ENCODE assay signal across 11 cellular contexts in the genomic region with DNA sequence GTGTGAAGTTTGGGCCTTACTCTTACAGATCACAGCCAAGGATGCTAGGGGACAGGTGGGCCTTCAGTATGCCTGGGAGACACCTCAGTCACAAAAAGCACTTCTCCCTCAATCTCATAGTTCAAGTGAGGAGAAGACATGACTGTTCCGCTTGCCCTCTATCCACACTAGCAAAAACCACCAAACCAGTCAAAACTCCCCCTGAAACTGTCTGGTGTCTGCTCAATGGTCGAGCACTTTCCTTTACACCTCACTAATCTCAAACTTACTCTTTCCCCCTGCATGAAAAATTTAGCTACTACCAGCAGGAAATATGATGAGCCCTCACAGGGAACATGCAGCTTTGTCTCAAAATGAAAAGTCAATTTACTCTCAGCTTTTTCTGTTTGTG.
DNase-seq lines count a peak whose midpoint lies in the region; ATAC-seq, FAIRE-seq and TF ChIP-seq lines count a peak whose summit lies in the region.
"Had no signal": no experiment of that assay in that cellular context is flagged by ENCODE, and none has a peak within 500 bp of the region (broad histone marks: within the 10 kb centered on the region; RNA-seq: fewer than 3 reads in every experiment).

No MANE protein-coding gene starts in this region.

- no peak for TF ChIP-seq CTCF in HepG2 (CRISPR knock-in tag; IDR thresholded peaks at IDR 0.05)

- peaks cover 21% of the 10 kb centered on the region for H3K4me1 Mint-ChIP-seq in activated naive CD8-positive, alpha-beta T cell treated with anti-CD3 and anti-CD28 coated beads, Interleukin-2, amount 10 ng/mL, durations not matched to agents 7 days and 5 days

- TF ChIP-seq RAD21 in HepG2 (CRISPR knock-in tag; IDR thresholded peaks at IDR 0.05): no peak

- TF ChIP-seq EP300 in HepG2 (IDR thresholded peaks at IDR 0.05; ENCODE audit: low read depth in 2 of 2, low read length in 2 of 2) (no peak), HepG2 (CRISPR knock-in tag; IDR thresholded peaks at IDR 0.05; ENCODE audit: borderline replicate concordance) (no peak)

- H3K4me1 ChIP-seq in HepG2 (ENCODE audit: insufficient read depth, low read length): no peaks in the 10 kb centered on the region
- H3K4me1 ChIP-seq: breast epithelium had no signal

- no peaks in the 10 kb centered on the region for H3K36me3 ChIP-seq in HepG2 (replicated peaks in 1 of 2; ENCODE audit: control insufficient read depth in 1 of 2, insufficient read depth in 2 of 2, low read length in 2 of 2)
- H3K36me3 ChIP-seq: breast epithelium, ovary had no signal

- H3K27ac ChIP-seq in HepG2 (ENCODE audit: extremely low read length, insufficient read depth, low read length): no peak overlapping the region
- H3K27ac ChIP-seq: breast epithelium, ovary had no signal

- H3K4me2 ChIP-seq in HepG2 (ENCODE audit: low read depth, low read length): no peak overlapping the region

- FAIRE-seq in HepG2 (lab: Jason Lieb, UNC): no peak

- H3K79me2 ChIP-seq in HepG2 (ENCODE audit: insufficient read depth, low read length): no peaks in the 10 kb centered on the region

- no peak overlapping the region for H3K4me3 ChIP-seq in HepG2 (replicated peaks in 1 of 3; ENCODE audit: insufficient read depth in 1 of 3, low read depth in 2 of 3, low read length in 3 of 3)
- H3K4me3 ChIP-seq: breast epithelium, ovary had no signal

- no TSS peak for BruUV-seq in HepG2 (replicated peaks; lab: Mats Ljungman, UMichigan)

- WGBS in HepG2 (ENCODE audit: low lambda C conversion rate): 19% methylated on average over 2 of the region's 2 CpGs

- peak overlapping the region; percentile 1 for H3K4me3 Mint-ChIP-seq in activated naive CD8-positive, alpha-beta T cell treated with anti-CD3 and anti-CD28 coated beads, Interleukin-2, amount 10 ng/mL, durations not matched to agents 7 days and 5 days

- CTCF ChIA-PET in HepG2 (lab: Yijun Ruan, JAX; ENCODE audit: low intra/inter-chr PET ratio, low total read pairs): no interaction called here

- no peaks in the 10 kb centered on the region for H3K27me3 ChIP-seq in HepG2 (ENCODE audit: control insufficient read depth in 1 of 2, insufficient read depth in 2 of 2, low read length in 2 of 2)
- H3K27me3 ChIP-seq: breast epithelium, ovary had no signal

- intact Hi-C loops in posterior cingulate gyrus (cut with DNase I) (no loop called here), HepG2 (cut with micrococcal nuclease; ENCODE audit: unreplicated experiment) (no loop called here)

- no peak for TF ChIP-seq POLR2A in GM18505 (IDR thresholded peaks at IDR 0.05; ENCODE audit: borderline replicate concordance, extremely low read depth, insufficient read depth, insufficient read length)
- TF ChIP-seq POLR2A in HepG2 (IDR thresholded peaks at IDR 0.05; ENCODE audit: insufficient read depth in 1 of 2, low read depth in 2 of 2, low read length in 2 of 2): no peak

- POLR2A ChIA-PET in activated naive CD8-positive, alpha-beta T cell treated with anti-CD3 and anti-CD28 coated beads, Interleukin-2, amount 10 ng/mL, durations not matched to agents 7 days and 5 days (lab: Charles Lee): no interaction called here
- POLR2A ChIA-PET in HepG2 (lab: Yijun Ruan, JAX): no interaction called here

- no peaks in the 10 kb centered on the region for H3K9me3 ChIP-seq in HepG2 (ENCODE audit: low read length)
- H3K9me3 ChIP-seq: breast epithelium, ovary had no signal

- no peaks in the 10 kb centered on the region for H4K20me1 ChIP-seq in HepG2 (ENCODE audit: insufficient read depth, low read length)

- H3K9ac ChIP-seq in HepG2 (ENCODE audit: insufficient read depth, low read depth, low read length): no peak overlapping the region

- peaks cover 26% of the 10 kb centered on the region for H3K27me3 Mint-ChIP-seq in activated naive CD8-positive, alpha-beta T cell treated with anti-CD3 and anti-CD28 coated beads, Interleukin-2, amount 10 ng/mL, durations not matched to agents 7 days and 5 days

- peak; percentile 95 for ATAC-seq in GM18505 (IDR thresholded peaks at IDR 0.05; ENCODE audit: unreplicated experiment)
- ATAC-seq in GM19452 (IDR thresholded peaks at IDR 0.05; ENCODE audit: unreplicated experiment): peak; percentile 91
- ATAC-seq in HG03103 (IDR thresholded peaks at IDR 0.05; ENCODE audit: low read depth, unreplicated experiment): peak; percentile 80
- peak; percentile 68 for ATAC-seq in activated naive CD8-positive, alpha-beta T cell treated with anti-CD3 and anti-CD28 coated beads, Interleukin-2, amount 10 ng/mL, durations not matched to agents 7 days and 5 days (ENCODE audit: low read depth)
- no peak for ATAC-seq in HepG2

- peaks cover 1% of the 10 kb centered on the region for H3K36me3 Mint-ChIP-seq in activated naive CD8-positive, alpha-beta T cell treated with anti-CD3 and anti-CD28 coated beads, Interleukin-2, amount 10 ng/mL, durations not matched to agents 7 days and 5 days

- no peak overlapping the region for H2AFZ ChIP-seq in HepG2 (ENCODE audit: low read length)

- DNase-seq in activated naive CD8-positive, alpha-beta T cell treated with anti-CD3 and anti-CD28 coated beads, Interleukin-2, amount 10 ng/mL, durations not matched to agents 7 days and 5 days: no peak
- DNase-seq in posterior cingulate gyrus: no peak
- no peak for DNase-seq in dedifferentiated amniotic fluid mesenchymal stem cell (ENCODE audit: extremely low spot score)
- no peak for DNase-seq in stimulated activated naive CD4-positive, alpha-beta T cell treated with Interleukin-2 at 50 U/mL for 16 hours (lab: John Stamatoyannopoulos, UW)
- DNase-seq in HepG2 (ENCODE audit: low spot score): no peak
- DNase-seq: NCI-H187 treated with DMSO at 0.1 percent for 48 hours, ovary had no signal

- peaks cover 4% of the 10 kb centered on the region for H3K9me3 Mint-ChIP-seq in activated naive CD8-positive, alpha-beta T cell treated with anti-CD3 and anti-CD28 coated beads, Interleukin-2, amount 10 ng/mL, durations not matched to agents 7 days and 5 days

- H3K27ac Mint-ChIP-seq in activated naive CD8-positive, alpha-beta T cell treated with anti-CD3 and anti-CD28 coated beads, Interleukin-2, amount 10 ng/mL, durations not matched to agents 7 days and 5 days: peak overlapping the region; percentile 15

- in situ Hi-C loops in HepG2 (cut with HindIII; ENCODE audit: extremely low pct_ligation_motif_present, low pct_unique_long_range_greater_than_20kb): no loop called here

TF ChIP-seq in HepG2, 621 proteins besides CTCF, POLR2A, EP300 and RAD21:
- no peak for TF ChIP-seq NR2F6 (IDR thresholded peaks at IDR 0.05)
- no peak for TF ChIP-seq NR2F6 (CRISPR knock-in tag; IDR thresholded peaks at IDR 0.05)
- no peak for TF ChIP-seq U2AF2 (IDR thresholded peaks at IDR 0.05; ENCODE audit: low read depth, low read length)
- no peak for TF ChIP-seq ZNF136 (CRISPR knock-in tag; IDR thresholded peaks at IDR 0.05; ENCODE audit: low read depth)
- TF ChIP-seq, protein P1, sequence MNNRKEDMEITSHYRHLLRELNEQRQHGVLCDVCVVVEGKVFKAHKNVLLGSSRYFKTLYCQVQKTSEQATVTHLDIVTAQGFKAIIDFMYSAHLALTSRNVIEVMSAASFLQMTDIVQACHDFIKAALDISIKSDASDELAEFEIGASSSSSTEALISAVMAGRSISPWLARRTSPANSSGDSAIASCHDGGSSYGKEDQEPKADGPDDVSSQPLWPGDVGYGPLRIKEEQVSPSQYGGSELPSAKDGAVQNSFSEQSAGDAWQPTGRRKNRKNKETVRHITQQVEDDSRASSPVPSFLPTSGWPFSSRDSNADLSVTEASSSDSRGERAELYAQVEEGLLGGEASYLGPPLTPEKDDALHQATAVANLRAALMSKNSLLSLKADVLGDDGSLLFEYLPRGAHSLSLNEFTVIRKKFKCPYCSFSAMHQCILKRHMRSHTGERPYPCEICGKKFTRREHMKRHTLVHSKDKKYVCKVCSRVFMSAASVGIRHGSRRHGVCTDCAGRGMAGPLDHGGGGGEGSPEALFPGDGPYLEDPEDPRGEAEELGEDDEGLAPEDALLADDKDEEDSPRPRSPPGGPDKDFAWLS (CRISPR knock-in tag; IDR thresholded peaks at IDR 0.05; ENCODE audit: borderline replicate concordance): no peak
- TF ChIP-seq, protein P2, sequence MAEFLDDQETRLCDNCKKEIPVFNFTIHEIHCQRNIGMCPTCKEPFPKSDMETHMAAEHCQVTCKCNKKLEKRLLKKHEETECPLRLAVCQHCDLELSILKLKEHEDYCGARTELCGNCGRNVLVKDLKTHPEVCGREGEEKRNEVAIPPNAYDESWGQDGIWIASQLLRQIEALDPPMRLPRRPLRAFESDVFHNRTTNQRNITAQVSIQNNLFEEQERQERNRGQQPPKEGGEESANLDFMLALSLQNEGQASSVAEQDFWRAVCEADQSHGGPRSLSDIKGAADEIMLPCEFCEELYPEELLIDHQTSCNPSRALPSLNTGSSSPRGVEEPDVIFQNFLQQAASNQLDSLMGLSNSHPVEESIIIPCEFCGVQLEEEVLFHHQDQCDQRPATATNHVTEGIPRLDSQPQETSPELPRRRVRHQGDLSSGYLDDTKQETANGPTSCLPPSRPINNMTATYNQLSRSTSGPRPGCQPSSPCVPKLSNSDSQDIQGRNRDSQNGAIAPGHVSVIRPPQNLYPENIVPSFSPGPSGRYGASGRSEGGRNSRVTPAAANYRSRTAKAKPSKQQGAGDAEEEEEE (CRISPR knock-in tag; IDR thresholded peaks at IDR 0.05; ENCODE audit: borderline replicate concordance): no peak
- no peak for TF ChIP-seq RELA (CRISPR knock-in tag; IDR thresholded peaks at IDR 0.05)
- TF ChIP-seq ZNF501 (CRISPR knock-in tag; IDR thresholded peaks at IDR 0.05): no peak
- TF ChIP-seq NFKBIZ (CRISPR knock-in tag; IDR thresholded peaks at IDR 0.05): no peak
- no peak for TF ChIP-seq EEA1 (CRISPR knock-in tag; IDR thresholded peaks at IDR 0.05; ENCODE audit: borderline replicate concordance)
- TF ChIP-seq FOXK2 (IDR thresholded peaks at IDR 0.05): no peak
